In the genomic region with DNA sequence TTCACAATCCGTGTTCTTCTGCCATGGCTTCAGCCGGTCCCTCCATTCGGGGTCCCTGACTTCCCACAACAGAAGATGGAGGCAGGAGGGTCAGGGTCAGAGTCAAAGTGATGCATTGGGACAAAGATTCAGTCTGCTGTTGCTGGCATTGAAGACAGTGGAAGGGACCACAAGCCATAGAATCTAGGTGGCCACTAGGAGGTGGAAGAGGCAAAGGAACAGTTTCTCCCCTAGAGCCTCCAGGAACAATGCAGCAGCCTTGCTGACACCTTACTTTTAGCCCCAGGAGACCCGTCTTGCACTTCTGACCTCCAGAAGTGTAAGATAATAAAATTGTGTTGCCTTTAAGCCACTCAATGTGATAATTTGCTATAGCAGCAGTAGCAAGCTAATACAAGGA, we compare ENCODE assay signal across 10 cellular contexts. TPM values are rescaled to one million over a fixed set of nuclear protein-coding genes. Genes with fewer than 3 reads are reported as not detected.
DNase-seq lines count a peak whose midpoint lies in the region; ATAC-seq and TF ChIP-seq lines count a peak whose summit lies in the region.
"Had no signal": no experiment of that assay in that cellular context is flagged by ENCODE, and none has a peak within 500 bp of the region (broad histone marks: within the 10 kb centered on the region; RNA-seq: fewer than 3 reads in every experiment).

No MANE protein-coding gene starts in this region.

- DNase-seq in AG04450 (ENCODE audit: low read depth, low spot score) (no peak), GM20000 (ENCODE audit: low spot score) (peak; percentile 40), NCI-H524 (lab: John Stamatoyannopoulos, UW) (peak; percentile 67 to 78), cardiac fibroblast (ENCODE audit: low read depth in 2 of 2) (peak; percentile 38 to 52), tibial artery (no peak), esophagus squamous epithelium (lab: John Stamatoyannopoulos, UW) (no peak)
- no peak for DNase-seq in CD4-positive, alpha-beta T cell
- DNase-seq: activated B cell treated with CpG ODN at 0.5 μM for 24 hours had no signal

- H3K27ac ChIP-seq in AG04450 (ENCODE audit: low read depth, low read length) (no peak overlapping the region), tibial artery (no peak overlapping the region), esophagus squamous epithelium (no peak overlapping the region)
- H3K27ac ChIP-seq in CD4-positive, alpha-beta T cell (ENCODE audit: low read depth, low read length): no peak overlapping the region

- POLR2A ChIA-PET in AG04450 (lab: Yijun Ruan, JAX): no interaction called here
- POLR2A ChIA-PET in CD4-positive, alpha-beta T cell (lab: Charles Lee): no interaction called here

- no peaks in the 10 kb centered on the region for H3K36me3 Mint-ChIP-seq in CD4-positive, alpha-beta T cell (ENCODE audit: low read depth)

- CTCF ChIA-PET in AG04450 (lab: Charles Lee): interaction anchor here (0.7 kb wide), 1 partner anchor 263 kb away, joined by 3 read pairs; no protein-coding TSS in a partner anchor
- CTCF ChIA-PET in CD4-positive, alpha-beta T cell (lab: Charles Lee): no interaction called here

- no peak overlapping the region for H3K27ac Mint-ChIP-seq in CD4-positive, alpha-beta T cell
- H3K27ac Mint-ChIP-seq: activated B cell treated with CpG ODN at 0.5 μM for 24 hours; stimulated activated memory B cell treated with anti-CD40 and anti-IgM and Interleukin-4, amounts not matched to agents 10 μg/mL and 1 μg/mL and 100 μg/mL, for 72 hours had no signal

- peak; percentile 56 for TF ChIP-seq CTCF in AG04450 (IDR thresholded peaks at IDR 0.05; ENCODE audit: low read depth, low read length)
- peak; percentile 22 for TF ChIP-seq CTCF in GM20000 (IDR thresholded peaks at IDR 0.05; ENCODE audit: extremely low read depth, missing control alignments)
- TF ChIP-seq CTCF in cardiac fibroblast (IDR thresholded peaks at IDR 0.05; ENCODE audit: low read depth, low read length): peak; percentile 56
- no peak for TF ChIP-seq CTCF in tibial artery (IDR thresholded peaks at IDR 0.05)
- peak in 3 of 6 experiments; percentile 6 to 46 (median 22) for TF ChIP-seq CTCF in esophagus squamous epithelium (IDR thresholded peaks at IDR 0.05)
- TF ChIP-seq CTCF in CD4-positive, alpha-beta T cell (IDR thresholded peaks at IDR 0.05): no peak

- H3K27me3 ChIP-seq in AG04450 (ENCODE audit: control insufficient read depth, insufficient read depth, low read length) (no peaks in the 10 kb centered on the region), tibial artery (no peaks in the 10 kb centered on the region), esophagus squamous epithelium (no peaks in the 10 kb centered on the region)
- H3K27me3 ChIP-seq in CD4-positive, alpha-beta T cell (ENCODE audit: control insufficient read depth, insufficient read depth, low read length): no peaks in the 10 kb centered on the region

- 68 to 81% methylated on average over 4 of the region's 4 CpGs for WGBS in esophagus squamous epithelium, 2 donors

- no peaks in the 10 kb centered on the region for H3K27me3 Mint-ChIP-seq in CD4-positive, alpha-beta T cell
- H3K27me3 Mint-ChIP-seq: activated B cell treated with CpG ODN at 0.5 μM for 24 hours; stimulated activated memory B cell treated with anti-CD40 and anti-IgM and Interleukin-4, amounts not matched to agents 10 μg/mL and 1 μg/mL and 100 μg/mL, for 72 hours had no signal

- H3K9me3 Mint-ChIP-seq in CD4-positive, alpha-beta T cell: no peaks in the 10 kb centered on the region

- no peak for ATAC-seq in GM21367 (IDR thresholded peaks at IDR 0.05; ENCODE audit: unreplicated experiment)
- no peak for ATAC-seq in CD4-positive, alpha-beta T cell (ENCODE audit: poor library complexity)
- ATAC-seq: stimulated activated memory B cell treated with anti-CD40 and anti-IgM and Interleukin-4, amounts not matched to agents 10 μg/mL and 1 μg/mL and 100 μg/mL, for 72 hours had no signal

- peaks cover 0 to 8% (median 0%) of the 10 kb centered on the region in 4 donors for H3K4me1 ChIP-seq in tibial artery
- peaks cover 0 to 23% (median 8%) of the 10 kb centered on the region in 3 donors for H3K4me1 ChIP-seq in esophagus squamous epithelium

- no peak for TF ChIP-seq POLR2A in esophagus squamous epithelium (IDR thresholded peaks at IDR 0.05)

- no peak overlapping the region for H3K4me3 ChIP-seq in AG04450 (ENCODE audit: low read depth, low read length)
- no peak overlapping the region for H3K4me3 ChIP-seq in cardiac fibroblast (replicated peaks in 1 of 2; ENCODE audit: low read depth in 2 of 2, low read length in 2 of 2)
- H3K4me3 ChIP-seq in tibial artery: no peak overlapping the region
- no peak overlapping the region for H3K4me3 ChIP-seq in esophagus squamous epithelium

- H3K4me1 Mint-ChIP-seq in CD4-positive, alpha-beta T cell (ENCODE audit: low read depth): peaks cover 11% of the 10 kb centered on the region

- H3K36me3 ChIP-seq in tibial artery (no peaks in the 10 kb centered on the region), esophagus squamous epithelium (no peaks in the 10 kb centered on the region)

- intact Hi-C loops in tibial artery (cut with DNase I; ENCODE audit: low total_unique reads): no loop called here
- intact Hi-C loops in esophagus squamous epithelium (cut with DNase I): no loop called here
- intact Hi-C loops in CD4-positive, alpha-beta T cell (cut with DNase I, micrococcal nuclease): loop anchor here (5.0 kb wide), 2 partner anchors 41 to 481 kb away; no protein-coding TSS in a partner anchor

- H3K4me3 Mint-ChIP-seq in CD4-positive, alpha-beta T cell: no peak overlapping the region
- H3K4me3 Mint-ChIP-seq: activated B cell treated with CpG ODN at 0.5 μM for 24 hours; stimulated activated memory B cell treated with anti-CD40 and anti-IgM and Interleukin-4, amounts not matched to agents 10 μg/mL and 1 μg/mL and 100 μg/mL, for 72 hours had no signal

- no peaks in the 10 kb centered on the region for H3K9me3 ChIP-seq in AG04450 (ENCODE audit: control insufficient read depth, insufficient read depth, low read length)
- peaks cover 0 to 3% (median 0%) of the 10 kb centered on the region in 3 donors for H3K9me3 ChIP-seq in tibial artery
- no peaks in the 10 kb centered on the region for H3K9me3 ChIP-seq in esophagus squamous epithelium
- no peaks in the 10 kb centered on the region for H3K9me3 ChIP-seq in CD4-positive, alpha-beta T cell (ENCODE audit: control insufficient read depth, low read length)

RNA-seq across cellular contexts. Expression of a gene that starts 55.9 kb away (rescaled TPM):
- polyA plus RNA-seq in AG04450 (2011; rRNA removed): 20.3 and 21.1 TPM in 2 replicates
- polyA minus RNA-seq in AG04450 (2011; rRNA and poly(A)+ RNA removed): 20.2 and 21.9 TPM in 2 replicates
- total RNA-seq in esophagus squamous epithelium: 10 to 100 TPM; 24.2 to 31.0 (median 28.1) TPM
- total RNA-seq in CD4-positive, alpha-beta T cell: 10 to 100 TPM; 25.5 to 29.4 TPM

RNA-seq across cellular contexts. Expression of a gene that starts 56.6 kb away (rescaled TPM):
- 170 and 184 TPM in 2 replicates for polyA plus RNA-seq in AG04450 (2011; rRNA removed)
- polyA minus RNA-seq in AG04450 (2011; rRNA and poly(A)+ RNA removed): 71.4 and 81.2 TPM in 2 replicates
- total RNA-seq in esophagus squamous epithelium: 100 to 1,000 TPM; 203 to 286 (median 233) TPM
- 100 to 1,000 TPM; 448 to 460 TPM for total RNA-seq in CD4-positive, alpha-beta T cell

Comparison
In these comparisons a context has a peak if more than half of its experiments do, and no peak if none do; other contexts are left out.
1. DNase-seq: peak in GM20000 (single experiment), NCI-H524 (2 of 2) and cardiac fibroblast (2 of 2); none in AG04450 (single experiment), tibial artery (0 of 2), esophagus squamous epithelium (single experiment) and CD4-positive, alpha-beta T cell (0 of 10).
2. CTCF ChIP-seq: peak in AG04450 (single experiment), GM20000 (single experiment) and cardiac fibroblast (single experiment); none in tibial artery (0 of 2) and CD4-positive, alpha-beta T cell (single experiment).
3. intact Hi-C loops: an anchor here in CD4-positive, alpha-beta T cell (5.0 kb wide); none called in tibial artery and esophagus squamous epithelium.